16 cellular contexts compared by ENCODE assay signal in genomic region chr5:43570487-43571158, GRCh38.
"Had no signal": no experiment of that assay in that cellular context is flagged by ENCODE, and none has a peak within 500 bp of the region (broad histone marks: within the 10 kb centered on the region; RNA-seq: fewer than 3 reads in every experiment).

No MANE protein-coding gene starts in this region.

- H3K27me3 ChIP-seq: colonic mucosa, neutrophil had no signal

- H3K4me3 ChIP-seq: colonic mucosa, SK-N-MC had no signal

- H3K4me1 ChIP-seq: colonic mucosa had no signal

- DNase-seq: activated CD4-positive, alpha-beta T cell treated with anti-CD3 and anti-CD28 coated beads for 4 hours; activated CD8-positive, alpha-beta memory T cell treated with anti-CD3 and anti-CD28 coated beads, Interleukin-2, amount 50 U/mL, for 4 hours; activated CD8-positive, alpha-beta T cell treated with anti-CD3 and anti-CD28 coated beads for 36 hours; activated gamma-delta T cell treated with Interleukin-2 at 50 U/mL for 16 hours; activated naive CD8-positive, alpha-beta T cell treated with anti-CD3 and anti-CD28 coated beads for 36 hours; activated T-cell treated with anti-CD3 and anti-CD28 coated beads, Interleukin-2, amount 50 U/mL, for 72 hours; anterior cingulate cortex; colonic mucosa; effector CD8-positive, alpha-beta T cell; stimulated activated CD4-positive, alpha-beta T cell treated with anti-CD3 and anti-CD28 coated beads, Interleukin-2, amount 100 ng/mL, for 48 hours; stimulated activated naive CD8-positive, alpha-beta T cell treated with anti-CD3 and anti-CD28 coated beads, Interleukin-15, Interleukin-2, amounts not matched to agents 100 U/mL and 50 U/mL, for 24 hours; T-cell; T1000 had no signal

- H3K9me3 ChIP-seq: colonic mucosa, neutrophil had no signal

- H3K36me3 ChIP-seq: colonic mucosa, neutrophil had no signal

- ATAC-seq: activated CD8-positive, alpha-beta T cell treated with anti-CD3 and anti-CD28 coated beads for 36 hours; activated T-cell treated with anti-CD3 and anti-CD28 coated beads, Interleukin-2, amount 50 U/mL, for 72 hours; left lobe of liver; stimulated activated naive CD8-positive, alpha-beta T cell treated with anti-CD3 and anti-CD28 coated beads, Interleukin-15, Interleukin-2, amounts not matched to agents 100 U/mL and 50 U/mL, for 24 hours; T-cell had no signal

- H3K27ac ChIP-seq: colonic mucosa, neutrophil, SK-N-MC had no signal
